13 cellular contexts compared by ENCODE assay signal in the genomic region with DNA sequence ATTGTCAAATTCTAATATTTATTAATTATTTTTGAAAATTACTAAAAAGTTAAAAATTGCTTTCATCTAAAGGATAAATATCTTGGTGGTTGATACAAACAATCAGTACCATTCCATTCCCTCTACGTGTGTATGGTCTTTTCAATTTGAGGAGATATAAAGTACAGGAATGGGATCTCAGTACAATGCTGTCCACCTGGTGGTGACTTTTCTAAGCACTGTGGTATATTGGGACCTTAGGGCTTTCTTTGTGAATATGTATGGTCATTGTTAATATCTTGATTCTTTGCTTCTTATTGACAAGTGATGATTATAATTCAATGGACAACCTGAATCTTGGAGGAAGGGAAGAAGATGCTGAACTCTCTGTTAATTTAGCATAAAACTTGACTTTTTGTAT.
DNase-seq lines count a peak whose midpoint lies in the region; ATAC-seq and TF ChIP-seq lines count a peak whose summit lies in the region.
"Had no signal": no experiment of that assay in that cellular context is flagged by ENCODE, and none has a peak within 500 bp of the region (broad histone marks: within the 10 kb centered on the region; RNA-seq: fewer than 3 reads in every experiment).

No MANE protein-coding gene starts in this region.

- H3K27me3 ChIP-seq in BJ (ENCODE audit: control insufficient read depth, insufficient read depth, low read length): no peaks in the 10 kb centered on the region
- no peaks in the 10 kb centered on the region for H3K27me3 ChIP-seq in KMS-11 (ENCODE audit: insufficient read depth, low read depth)
- H3K27me3 ChIP-seq in mammary epithelial cell (ENCODE audit: insufficient read depth, low read length): no peaks in the 10 kb centered on the region
- H3K27me3 ChIP-seq in liver (ENCODE audit: control insufficient read depth in 4 of 4, insufficient read depth in 4 of 4, low read length in 3 of 4): no peaks in the 10 kb centered on the region
- H3K27me3 ChIP-seq in testis: no peaks in the 10 kb centered on the region
- H3K27me3 ChIP-seq: thyroid gland had no signal

- TF ChIP-seq CTCF in BJ (IDR thresholded peaks at IDR 0.05; ENCODE audit: insufficient read depth, low read depth, low read length): peak; percentile 22; the same call in 1 of the 2 replicates
- TF ChIP-seq CTCF in KMS-11 (conservative IDR thresholded peaks at IDR 0.05; ENCODE audit: low read depth, low read length): 0 out of 2 replicates have a peak, but pooled peaks have one; percentile 28
- peak; percentile 37 to 43 for TF ChIP-seq CTCF in mammary epithelial cell (conservative IDR thresholded peaks at IDR 0.05 in 1 of 2, IDR thresholded peaks at IDR 0.05 in 1 of 2; ENCODE audit: extremely low read depth in 1 of 2, insufficient read depth in 1 of 2, low read depth in 1 of 2, low read length in 2 of 2)
- peak; percentile 7 for TF ChIP-seq CTCF in liver (IDR thresholded peaks at IDR 0.05; ENCODE audit: low read depth, low read length, missing input control)
- no peak for TF ChIP-seq CTCF in testis (IDR thresholded peaks at IDR 0.05)

- H4K20me1 ChIP-seq in KMS-11 (ENCODE audit: insufficient read depth) (no peaks in the 10 kb centered on the region), mammary epithelial cell (ENCODE audit: insufficient read depth, low read length) (no peaks in the 10 kb centered on the region)

- TF ChIP-seq RAD21 in liver (IDR thresholded peaks at IDR 0.05): peak; percentile 10 to 30

- POLR2A ChIA-PET in BJ (lab: Charles Lee): no interaction called here

- H3K4me3 ChIP-seq in BJ (ENCODE audit: low read depth, low read length) (no peak overlapping the region), KMS-11 (IDR thresholded peaks at IDR 0.05; ENCODE audit: insufficient read depth, low read depth, low read length) (no peak overlapping the region), mammary epithelial cell (replicated peaks in 1 of 3; ENCODE audit: insufficient read depth in 1 of 3, low read depth in 2 of 3, low read length in 3 of 3) (no peak overlapping the region), liver (ENCODE audit: low read depth in 1 of 3, low read length in 3 of 3) (no peak overlapping the region), testis (no peak overlapping the region)
- H3K4me3 ChIP-seq: thyroid gland had no signal

- no peak for TF ChIP-seq POLR2A in testis (IDR thresholded peaks at IDR 0.05)

- BruUV-seq in mammary epithelial cell (replicated peaks; lab: Mats Ljungman, UMichigan): no TSS peak

- H3K27ac ChIP-seq in KMS-11 (no peak overlapping the region), mammary epithelial cell (ENCODE audit: insufficient read depth, low read depth, low read length) (no peak overlapping the region), liver (ENCODE audit: low read depth in 1 of 2, low read length in 2 of 2) (no peak overlapping the region), testis (no peak overlapping the region)
- H3K27ac ChIP-seq: thyroid gland had no signal

- no peak for ATAC-seq in HG03354 (IDR thresholded peaks at IDR 0.05; ENCODE audit: poor library complexity, severe bottlenecking, unreplicated experiment)
- no peak for ATAC-seq in activated CD4-positive, CD25-positive, alpha-beta regulatory T cell treated with anti-CD3 and anti-CD28 coated beads, Interleukin-2, amount 50 U/mL, for 24 hours
- no peak for ATAC-seq in HG02798 (IDR thresholded peaks at IDR 0.05; ENCODE audit: poor library complexity, unreplicated experiment)

- dilution Hi-C loops in mammary epithelial cell (cut with HindIII; ENCODE audit: low sequenced_read_pairs): no loop called here

- no peak overlapping the region for H3K9ac ChIP-seq in KMS-11
- no peak overlapping the region for H3K9ac ChIP-seq in mammary epithelial cell (ENCODE audit: insufficient read depth, low read length)
- no peak overlapping the region for H3K9ac ChIP-seq in liver (ENCODE audit: low read depth in 1 of 2, low read length in 2 of 2)

- CTCF ChIA-PET in BJ (lab: Yijun Ruan, JAX): no interaction called here
- CTCF ChIA-PET in mammary epithelial cell (lab: Charles Lee; ENCODE audit: low non-redundant PET): no interaction called here

- no peaks in the 10 kb centered on the region for H3K79me2 ChIP-seq in KMS-11 (ENCODE audit: insufficient read depth, low read depth)
- no peaks in the 10 kb centered on the region for H3K79me2 ChIP-seq in mammary epithelial cell (ENCODE audit: insufficient read depth, low read length)

- no peak for DNase-seq in BJ (ENCODE audit: low read depth)
- no peak for DNase-seq in mammary epithelial cell
- no peak for DNase-seq in testis
- DNase-seq: activated CD8-positive, alpha-beta memory T cell treated with anti-CD3 and anti-CD28 coated beads, Interleukin-2, amount 50 U/mL, for 4 hours; cerebellar nuclear complex; GOT3; NCI-H1930; thyroid gland had no signal

- H3K4me2 ChIP-seq in KMS-11 (no peak overlapping the region), mammary epithelial cell (ENCODE audit: insufficient read depth, low read depth, low read length) (no peak overlapping the region)

- H2AFZ ChIP-seq in KMS-11 (ENCODE audit: low read depth): no peak overlapping the region
- no peak overlapping the region for H2AFZ ChIP-seq in mammary epithelial cell (ENCODE audit: low read depth, low read length)

- in situ Hi-C loops in mammary epithelial cell (cut with MboI; ENCODE audit: low sequenced_read_pairs in 2 of 2): no loop called here

- intact Hi-C loops in mammary epithelial cell (cut with micrococcal nuclease) (loop anchor here (5.0 kb wide), 1 partner anchor 185 kb away; a partner anchor contains a TSS), testis (cut with DNase I; ENCODE audit: low total_unique reads) (no loop called here)

- no peaks in the 10 kb centered on the region for H3K9me3 ChIP-seq in mammary epithelial cell (replicated peaks; ENCODE audit: insufficient read depth, low read length)
- no peaks in the 10 kb centered on the region for H3K9me3 ChIP-seq in liver (ENCODE audit: control insufficient read depth in 4 of 4, low read length in 3 of 4)
- H3K9me3 ChIP-seq in testis: no peaks in the 10 kb centered on the region
- H3K9me3 ChIP-seq: thyroid gland had no signal

- 100% methylated on average over 1 of the region's 1 CpG for WGBS in mammary epithelial cell (ENCODE audit: low coverage, missing lambda C conversion rate)
- 81% methylated on average over 1 of the region's 1 CpG for WGBS in liver
- WGBS in testis, 2 donors: 66 to 73% methylated on average over 1 of the region's 1 CpG

- no peaks in the 10 kb centered on the region for H3K4me1 ChIP-seq in KMS-11 (ENCODE audit: low read depth, poor library complexity, severe bottlenecking)
- H3K4me1 ChIP-seq in mammary epithelial cell (ENCODE audit: insufficient read depth, low read length): no peaks in the 10 kb centered on the region
- H3K4me1 ChIP-seq in liver (ENCODE audit: control insufficient read depth in 4 of 4, insufficient read depth in 4 of 4, low read length in 3 of 4): no peaks in the 10 kb centered on the region
- H3K4me1 ChIP-seq in testis: no peaks in the 10 kb centered on the region
- H3K4me1 ChIP-seq: thyroid gland had no signal

- H3K36me3 ChIP-seq in BJ (ENCODE audit: control insufficient read depth, insufficient read depth, low read length): no peaks in the 10 kb centered on the region
- H3K36me3 ChIP-seq in KMS-11 (ENCODE audit: insufficient read depth): no peaks in the 10 kb centered on the region
- peaks cover 6% of the 10 kb centered on the region for H3K36me3 ChIP-seq in mammary epithelial cell (ENCODE audit: insufficient read depth, low read length)
- peaks cover 2 to 11% (median 5%) of the 10 kb centered on the region in 4 donors for H3K36me3 ChIP-seq in liver (ENCODE audit: control insufficient read depth in 4 of 4, insufficient read depth in 3 of 4, low read depth in 1 of 4, low read length in 3 of 4)
- H3K36me3 ChIP-seq in testis (ENCODE audit: low read depth, missing control alignments): no peaks in the 10 kb centered on the region

TF ChIP-seq in liver, 16 proteins besides CTCF, POLR2A, EP300 and RAD21 (continues in another document):
- TF ChIP-seq EGR1 (IDR thresholded peaks at IDR 0.05; ENCODE audit: low read depth in 2 of 2): no peak
- no peak for TF ChIP-seq JUND (IDR thresholded peaks at IDR 0.05)
- no peak for TF ChIP-seq GABPA (IDR thresholded peaks at IDR 0.05 in 1 of 2, conservative IDR thresholded peaks at IDR 0.05 in 1 of 2)
- TF ChIP-seq, protein P1, sequence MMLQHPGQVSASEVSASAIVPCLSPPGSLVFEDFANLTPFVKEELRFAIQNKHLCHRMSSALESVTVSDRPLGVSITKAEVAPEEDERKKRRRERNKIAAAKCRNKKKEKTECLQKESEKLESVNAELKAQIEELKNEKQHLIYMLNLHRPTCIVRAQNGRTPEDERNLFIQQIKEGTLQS (IDR thresholded peaks at IDR 0.05): no peak
- no peak for TF ChIP-seq NR2F2 (IDR thresholded peaks at IDR 0.05)
- no peak for TF ChIP-seq FOXA2 (IDR thresholded peaks at IDR 0.05)
- TF ChIP-seq FOXA1 (IDR thresholded peaks at IDR 0.05): no peak
- no peak for TF ChIP-seq RXRA (IDR thresholded peaks at IDR 0.05)
- no peak for TF ChIP-seq SP1 (IDR thresholded peaks at IDR 0.05)
- TF ChIP-seq, protein P2, sequence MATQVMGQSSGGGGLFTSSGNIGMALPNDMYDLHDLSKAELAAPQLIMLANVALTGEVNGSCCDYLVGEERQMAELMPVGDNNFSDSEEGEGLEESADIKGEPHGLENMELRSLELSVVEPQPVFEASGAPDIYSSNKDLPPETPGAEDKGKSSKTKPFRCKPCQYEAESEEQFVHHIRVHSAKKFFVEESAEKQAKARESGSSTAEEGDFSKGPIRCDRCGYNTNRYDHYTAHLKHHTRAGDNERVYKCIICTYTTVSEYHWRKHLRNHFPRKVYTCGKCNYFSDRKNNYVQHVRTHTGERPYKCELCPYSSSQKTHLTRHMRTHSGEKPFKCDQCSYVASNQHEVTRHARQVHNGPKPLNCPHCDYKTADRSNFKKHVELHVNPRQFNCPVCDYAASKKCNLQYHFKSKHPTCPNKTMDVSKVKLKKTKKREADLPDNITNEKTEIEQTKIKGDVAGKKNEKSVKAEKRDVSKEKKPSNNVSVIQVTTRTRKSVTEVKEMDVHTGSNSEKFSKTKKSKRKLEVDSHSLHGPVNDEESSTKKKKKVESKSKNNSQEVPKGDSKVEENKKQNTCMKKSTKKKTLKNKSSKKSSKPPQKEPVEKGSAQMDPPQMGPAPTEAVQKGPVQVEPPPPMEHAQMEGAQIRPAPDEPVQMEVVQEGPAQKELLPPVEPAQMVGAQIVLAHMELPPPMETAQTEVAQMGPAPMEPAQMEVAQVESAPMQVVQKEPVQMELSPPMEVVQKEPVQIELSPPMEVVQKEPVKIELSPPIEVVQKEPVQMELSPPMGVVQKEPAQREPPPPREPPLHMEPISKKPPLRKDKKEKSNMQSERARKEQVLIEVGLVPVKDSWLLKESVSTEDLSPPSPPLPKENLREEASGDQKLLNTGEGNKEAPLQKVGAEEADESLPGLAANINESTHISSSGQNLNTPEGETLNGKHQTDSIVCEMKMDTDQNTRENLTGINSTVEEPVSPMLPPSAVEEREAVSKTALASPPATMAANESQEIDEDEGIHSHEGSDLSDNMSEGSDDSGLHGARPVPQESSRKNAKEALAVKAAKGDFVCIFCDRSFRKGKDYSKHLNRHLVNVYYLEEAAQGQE (IDR thresholded peaks at IDR 0.05): no peak

Comparison
In these comparisons a context has a peak if more than half of its experiments do, and no peak if none do; other contexts are left out.
1. CTCF ChIP-seq: peak in BJ (single experiment), KMS-11 (single experiment), mammary epithelial cell (2 of 2) and liver (single experiment); none in testis (0 of 3).